In genomic region chr2:157657858-157658257, GRCh38 we compare ENCODE assay signal across 29 cellular contexts.
"Had no signal": no experiment of that assay in that cellular context is flagged by ENCODE, and none has a peak within 500 bp of the region (broad histone marks: within the 10 kb centered on the region; RNA-seq: fewer than 3 reads in every experiment).

No MANE protein-coding gene starts in this region.

- H3K4me3 ChIP-seq: adrenal gland, body of pancreas, breast epithelium had no signal

- H3K27me3 ChIP-seq: adrenal gland, body of pancreas, brain microvascular endothelial cell, breast epithelium had no signal

- H3K4me1 ChIP-seq: adrenal gland, body of pancreas, breast epithelium had no signal

- DNase-seq: activated B cell treated with CpG ODN at 0.5 μM for 24 hours; activated CD4-positive, alpha-beta memory T cell treated with anti-CD3 and anti-CD28 coated beads for 36 hours; activated CD4-positive, alpha-beta T cell treated with anti-CD3 and anti-CD28 coated beads for 4 hours; activated CD4-positive, alpha-beta T cell treated with anti-CD3 and anti-CD28 coated beads, Interleukin-2, amount 50 U/mL, for 1 hour; activated CD4-positive, alpha-beta T cell treated with anti-CD3 and anti-CD28 coated beads, Interleukin-2, amount 50 U/mL, for 4 hours; activated CD4-positive, CD25-positive, alpha-beta regulatory T cell treated with anti-CD3 and anti-CD28 coated beads, Interleukin-2, amount 50 U/mL, for 72 hours; activated CD8-positive, alpha-beta memory T cell treated with anti-CD3 and anti-CD28 coated beads, Interleukin-2, amount 50 U/mL, for 4 hours; activated CD8-positive, alpha-beta T cell treated with anti-CD3 and anti-CD28 coated beads for 36 hours; activated effector memory CD4-positive, alpha-beta T cell treated with anti-CD3 and anti-CD28 coated beads, Interleukin-2, amount 50 U/mL, for 16 hours; activated gamma-delta T cell treated with Interleukin-2 at 50 U/mL for 16 hours; activated naive CD4-positive, alpha-beta T cell; activated naive CD4-positive, alpha-beta T cell treated with anti-CD3 and anti-CD28 coated beads for 36 hours; activated naive CD4-positive, alpha-beta T cell treated with anti-CD3 and anti-CD28 coated beads, Interleukin-2, amount 50 U/mL, for 16 hours; activated naive CD8-positive, alpha-beta T cell treated with anti-CD3 and anti-CD28 coated beads for 36 hours; activated T-cell treated with anti-CD3 and anti-CD28 coated beads for 4 hours; activated T-cell treated with anti-CD3 and anti-CD28 coated beads, Interleukin-2, amount 50 U/mL, for 1 hour; activated T-cell treated with anti-CD3 and anti-CD28 coated beads, Interleukin-2, amount 50 U/mL, for 4 hours; activated T-cell treated with anti-CD3 and anti-CD28 coated beads, Interleukin-2, amount 50 U/mL, for 72 hours; adrenal gland; amniotic stem cell; aorta; body of pancreas; brain microvascular endothelial cell; central memory CD4-positive, alpha-beta T cell; T-helper 1 cell; T-helper 2 cell; T-helper 9 cell had no signal

- H3K27ac ChIP-seq: body of pancreas, brain microvascular endothelial cell, breast epithelium, VCaP had no signal

- H3K9me3 ChIP-seq: adrenal gland, body of pancreas, breast epithelium had no signal

- H3K36me3 ChIP-seq: adrenal gland, brain microvascular endothelial cell, breast epithelium had no signal
